In the genomic region with DNA sequence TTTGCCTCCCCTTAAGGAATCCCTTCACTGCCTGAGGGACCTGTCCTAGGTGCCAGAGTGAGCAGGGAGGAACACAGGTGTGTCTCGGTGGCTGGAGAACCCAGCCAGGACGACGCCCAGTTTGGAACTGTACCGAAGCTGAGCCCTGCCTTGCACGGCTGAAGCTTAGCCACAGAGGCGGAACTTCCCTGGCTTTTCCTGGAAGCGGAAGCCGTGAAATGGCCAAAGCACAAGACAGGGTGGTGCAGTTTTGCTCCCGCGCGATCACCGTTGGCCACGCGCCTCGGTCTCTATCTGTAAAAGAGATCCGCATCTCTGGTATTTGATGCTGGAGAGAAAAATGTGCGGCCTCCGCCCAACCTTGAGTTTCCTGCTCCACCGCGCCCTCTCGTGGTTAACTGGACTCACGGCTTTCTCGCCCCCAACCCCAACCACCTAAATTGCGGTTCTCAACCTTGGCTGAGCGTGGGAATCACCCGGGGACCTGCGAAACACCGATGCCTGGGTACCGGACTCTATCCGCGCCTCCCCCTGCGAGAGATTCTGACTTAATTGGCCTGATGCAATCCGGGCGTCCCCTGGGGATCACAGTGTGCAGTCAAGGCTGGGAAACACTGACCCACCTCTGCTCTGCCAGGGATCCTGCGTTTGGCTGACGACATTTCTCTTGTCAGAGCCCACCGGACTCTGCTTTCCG, we compare ENCODE assay signal across 1 cellular context.
TF ChIP-seq lines count a peak whose summit lies in the region.

No MANE protein-coding gene starts in this region.

TF ChIP-seq in K562, 482 proteins besides CTCF, POLR2A, EP300 and RAD21 (continued from another document and continues in another):
- TF ChIP-seq, protein P1, sequence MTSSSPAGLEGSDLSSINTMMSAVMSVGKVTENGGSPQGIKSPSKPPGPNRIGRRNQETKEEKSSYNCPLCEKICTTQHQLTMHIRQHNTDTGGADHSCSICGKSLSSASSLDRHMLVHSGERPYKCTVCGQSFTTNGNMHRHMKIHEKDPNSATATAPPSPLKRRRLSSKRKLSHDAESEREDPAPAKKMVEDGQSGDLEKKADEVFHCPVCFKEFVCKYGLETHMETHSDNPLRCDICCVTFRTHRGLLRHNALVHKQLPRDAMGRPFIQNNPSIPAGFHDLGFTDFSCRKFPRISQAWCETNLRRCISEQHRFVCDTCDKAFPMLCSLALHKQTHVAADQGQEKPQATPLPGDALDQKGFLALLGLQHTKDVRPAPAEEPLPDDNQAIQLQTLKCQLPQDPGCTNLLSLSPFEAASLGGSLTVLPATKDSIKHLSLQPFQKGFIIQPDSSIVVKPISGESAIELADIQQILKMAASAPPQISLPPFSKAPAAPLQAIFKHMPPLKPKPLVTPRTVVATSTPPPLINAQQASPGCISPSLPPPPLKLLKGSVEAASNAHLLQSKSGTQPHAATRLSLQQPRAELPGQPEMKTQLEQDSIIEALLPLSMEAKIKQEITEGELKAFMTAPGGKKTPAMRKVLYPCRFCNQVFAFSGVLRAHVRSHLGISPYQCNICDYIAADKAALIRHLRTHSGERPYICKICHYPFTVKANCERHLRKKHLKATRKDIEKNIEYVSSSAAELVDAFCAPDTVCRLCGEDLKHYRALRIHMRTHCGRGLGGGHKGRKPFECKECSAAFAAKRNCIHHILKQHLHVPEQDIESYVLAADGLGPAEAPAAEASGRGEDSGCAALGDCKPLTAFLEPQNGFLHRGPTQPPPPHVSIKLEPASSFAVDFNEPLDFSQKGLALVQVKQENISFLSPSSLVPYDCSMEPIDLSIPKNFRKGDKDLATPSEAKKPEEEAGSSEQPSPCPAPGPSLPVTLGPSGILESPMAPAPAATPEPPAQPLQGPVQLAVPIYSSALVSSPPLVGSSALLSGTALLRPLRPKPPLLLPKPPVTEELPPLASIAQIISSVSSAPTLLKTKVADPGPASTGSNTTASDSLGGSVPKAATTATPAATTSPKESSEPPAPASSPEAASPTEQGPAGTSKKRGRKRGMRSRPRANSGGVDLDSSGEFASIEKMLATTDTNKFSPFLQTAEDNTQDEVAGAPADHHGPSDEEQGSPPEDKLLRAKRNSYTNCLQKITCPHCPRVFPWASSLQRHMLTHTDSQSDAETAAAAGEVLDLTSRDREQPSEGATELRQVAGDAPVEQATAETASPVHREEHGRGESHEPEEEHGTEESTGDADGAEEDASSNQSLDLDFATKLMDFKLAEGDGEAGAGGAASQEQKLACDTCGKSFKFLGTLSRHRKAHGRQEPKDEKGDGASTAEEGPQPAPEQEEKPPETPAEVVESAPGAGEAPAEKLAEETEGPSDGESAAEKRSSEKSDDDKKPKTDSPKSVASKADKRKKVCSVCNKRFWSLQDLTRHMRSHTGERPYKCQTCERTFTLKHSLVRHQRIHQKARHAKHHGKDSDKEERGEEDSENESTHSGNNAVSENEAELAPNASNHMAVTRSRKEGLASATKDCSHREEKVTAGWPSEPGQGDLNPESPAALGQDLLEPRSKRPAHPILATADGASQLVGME (CRISPR knock-in tag; IDR thresholded peaks at IDR 0.05) = peak; percentile 98
- no peak for TF ChIP-seq SLC30A9 (CRISPR knock-in tag; IDR thresholded peaks at IDR 0.05)
- no peak for TF ChIP-seq CBX8 (IDR thresholded peaks at IDR 0.05; ENCODE audit: borderline replicate concordance, extremely low read depth, low read depth, low read length, poor library complexity, severe bottlenecking)
- TF ChIP-seq XRCC5 (IDR thresholded peaks at IDR 0.05; ENCODE audit: low read depth, low read length) = 0 out of 2 replicates have a peak, but pooled peaks have one; percentile 78
- TF ChIP-seq ZFP1 (CRISPR knock-in tag; IDR thresholded peaks at IDR 0.05) = no peak
- TF ChIP-seq, protein P2, sequence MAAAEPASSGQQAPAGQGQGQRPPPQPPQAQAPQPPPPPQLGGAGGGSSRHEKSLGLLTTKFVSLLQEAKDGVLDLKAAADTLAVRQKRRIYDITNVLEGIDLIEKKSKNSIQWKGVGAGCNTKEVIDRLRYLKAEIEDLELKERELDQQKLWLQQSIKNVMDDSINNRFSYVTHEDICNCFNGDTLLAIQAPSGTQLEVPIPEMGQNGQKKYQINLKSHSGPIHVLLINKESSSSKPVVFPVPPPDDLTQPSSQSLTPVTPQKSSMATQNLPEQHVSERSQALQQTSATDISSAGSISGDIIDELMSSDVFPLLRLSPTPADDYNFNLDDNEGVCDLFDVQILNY (CRISPR knock-in tag; IDR thresholded peaks at IDR 0.05) = 0 out of 2 replicates have a peak, but pooled peaks have one; percentile 30
- 0 out of 2 replicates have a peak, but pooled peaks have one; percentile 13 for TF ChIP-seq KLF16 (IDR thresholded peaks at IDR 0.05)
- TF ChIP-seq E2F3 (CRISPR knock-in tag; IDR thresholded peaks at IDR 0.05) = 0 out of 2 replicates have a peak, but pooled peaks have one; percentile 7
- TF ChIP-seq, protein P3, sequence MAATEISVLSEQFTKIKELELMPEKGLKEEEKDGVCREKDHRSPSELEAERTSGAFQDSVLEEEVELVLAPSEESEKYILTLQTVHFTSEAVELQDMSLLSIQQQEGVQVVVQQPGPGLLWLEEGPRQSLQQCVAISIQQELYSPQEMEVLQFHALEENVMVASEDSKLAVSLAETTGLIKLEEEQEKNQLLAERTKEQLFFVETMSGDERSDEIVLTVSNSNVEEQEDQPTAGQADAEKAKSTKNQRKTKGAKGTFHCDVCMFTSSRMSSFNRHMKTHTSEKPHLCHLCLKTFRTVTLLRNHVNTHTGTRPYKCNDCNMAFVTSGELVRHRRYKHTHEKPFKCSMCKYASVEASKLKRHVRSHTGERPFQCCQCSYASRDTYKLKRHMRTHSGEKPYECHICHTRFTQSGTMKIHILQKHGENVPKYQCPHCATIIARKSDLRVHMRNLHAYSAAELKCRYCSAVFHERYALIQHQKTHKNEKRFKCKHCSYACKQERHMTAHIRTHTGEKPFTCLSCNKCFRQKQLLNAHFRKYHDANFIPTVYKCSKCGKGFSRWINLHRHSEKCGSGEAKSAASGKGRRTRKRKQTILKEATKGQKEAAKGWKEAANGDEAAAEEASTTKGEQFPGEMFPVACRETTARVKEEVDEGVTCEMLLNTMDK (IDR thresholded peaks at IDR 0.05; ENCODE audit: borderline replicate concordance, insufficient read depth, low read depth, low read length, poor library complexity, severe bottlenecking) = no peak
- peak in 1 of 2 experiments; percentile 95; a peak in 2 of 4 replicates for TF ChIP-seq SRF (CRISPR knock-in tag; IDR thresholded peaks at IDR 0.05)
- TF ChIP-seq NEUROD1 (IDR thresholded peaks at IDR 0.05; ENCODE audit: borderline replicate concordance, low read depth, low read length, partially characterized antibody) = peak; percentile 16
- no peak for TF ChIP-seq ETV1 (tag; conservative IDR thresholded peaks at IDR 0.05; ENCODE audit: low read depth)
- TF ChIP-seq PTBP1 (IDR thresholded peaks at IDR 0.05; ENCODE audit: low read depth, low read length) = no peak
- no peak for TF ChIP-seq CCNT2 (IDR thresholded peaks at IDR 0.05; ENCODE audit: borderline replicate concordance, extremely low read depth, insufficient read length, low read depth, low read length)
- 0 out of 2 replicates have a peak, but pooled peaks have one; percentile 26 for TF ChIP-seq NBN (IDR thresholded peaks at IDR 0.05; ENCODE audit: low read depth)
- no peak for TF ChIP-seq KAT8 (IDR thresholded peaks at IDR 0.05; ENCODE audit: low read depth)
- TF ChIP-seq RBFOX2 (IDR thresholded peaks at IDR 0.05; ENCODE audit: low read depth, low read length) = peak; percentile 57
- TF ChIP-seq MTA1 (IDR thresholded peaks at IDR 0.05; ENCODE audit: borderline replicate concordance) = peak; percentile 48; the same call in 1 of the 2 replicates
- TF ChIP-seq RBM14 (IDR thresholded peaks at IDR 0.05; ENCODE audit: borderline replicate concordance, insufficient read depth, low read depth, low read length) = no peak
- peak; percentile 71 for TF ChIP-seq SMAD4 (CRISPR knock-in tag; conservative IDR thresholded peaks at IDR 0.05)
- peak; percentile 55; the same call in 1 of the 2 replicates for TF ChIP-seq CEBPG (CRISPR knock-in tag; IDR thresholded peaks at IDR 0.05)
- 0 out of 4 replicates have a peak, but pooled peaks of 1 of the 2 experiments have one; percentile 29 for TF ChIP-seq CEBPG (tag; conservative IDR thresholded peaks at IDR 0.05 in 1 of 2, IDR thresholded peaks at IDR 0.05 in 1 of 2)
- TF ChIP-seq, protein P4, sequence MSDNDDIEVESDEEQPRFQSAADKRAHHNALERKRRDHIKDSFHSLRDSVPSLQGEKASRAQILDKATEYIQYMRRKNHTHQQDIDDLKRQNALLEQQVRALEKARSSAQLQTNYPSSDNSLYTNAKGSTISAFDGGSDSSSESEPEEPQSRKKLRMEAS (CRISPR knock-in tag; IDR thresholded peaks at IDR 0.05) = peak; percentile 51
- TF ChIP-seq, protein P5, sequence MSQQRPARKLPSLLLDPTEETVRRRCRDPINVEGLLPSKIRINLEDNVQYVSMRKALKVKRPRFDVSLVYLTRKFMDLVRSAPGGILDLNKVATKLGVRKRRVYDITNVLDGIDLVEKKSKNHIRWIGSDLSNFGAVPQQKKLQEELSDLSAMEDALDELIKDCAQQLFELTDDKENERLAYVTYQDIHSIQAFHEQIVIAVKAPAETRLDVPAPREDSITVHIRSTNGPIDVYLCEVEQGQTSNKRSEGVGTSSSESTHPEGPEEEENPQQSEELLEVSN (IDR thresholded peaks at IDR 0.05; ENCODE audit: borderline replicate concordance in 1 of 2, extremely low read depth in 1 of 2, insufficient read depth in 1 of 2, insufficient read length in 1 of 2, low read depth in 1 of 2, low read length in 1 of 2, poor library complexity in 1 of 2, severe bottlenecking in 1 of 2) = peak; percentile 73 to 84
- TF ChIP-seq ATF7 (IDR thresholded peaks at IDR 0.05) = peak; percentile 60
- TF ChIP-seq POLR2AphosphoS2 (IDR thresholded peaks at IDR 0.05; ENCODE audit: low read length) = no peak
- TF ChIP-seq, protein P6, sequence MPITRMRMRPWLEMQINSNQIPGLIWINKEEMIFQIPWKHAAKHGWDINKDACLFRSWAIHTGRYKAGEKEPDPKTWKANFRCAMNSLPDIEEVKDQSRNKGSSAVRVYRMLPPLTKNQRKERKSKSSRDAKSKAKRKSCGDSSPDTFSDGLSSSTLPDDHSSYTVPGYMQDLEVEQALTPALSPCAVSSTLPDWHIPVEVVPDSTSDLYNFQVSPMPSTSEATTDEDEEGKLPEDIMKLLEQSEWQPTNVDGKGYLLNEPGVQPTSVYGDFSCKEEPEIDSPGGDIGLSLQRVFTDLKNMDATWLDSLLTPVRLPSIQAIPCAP (CRISPR knock-in tag; IDR thresholded peaks at IDR 0.05; ENCODE audit: borderline replicate concordance) = no peak
- TF ChIP-seq HCFC1 (IDR thresholded peaks at IDR 0.05; ENCODE audit: low read depth, low read length) = 0 out of 2 replicates have a peak, but pooled peaks have one; percentile 12
- TF ChIP-seq, protein P7, sequence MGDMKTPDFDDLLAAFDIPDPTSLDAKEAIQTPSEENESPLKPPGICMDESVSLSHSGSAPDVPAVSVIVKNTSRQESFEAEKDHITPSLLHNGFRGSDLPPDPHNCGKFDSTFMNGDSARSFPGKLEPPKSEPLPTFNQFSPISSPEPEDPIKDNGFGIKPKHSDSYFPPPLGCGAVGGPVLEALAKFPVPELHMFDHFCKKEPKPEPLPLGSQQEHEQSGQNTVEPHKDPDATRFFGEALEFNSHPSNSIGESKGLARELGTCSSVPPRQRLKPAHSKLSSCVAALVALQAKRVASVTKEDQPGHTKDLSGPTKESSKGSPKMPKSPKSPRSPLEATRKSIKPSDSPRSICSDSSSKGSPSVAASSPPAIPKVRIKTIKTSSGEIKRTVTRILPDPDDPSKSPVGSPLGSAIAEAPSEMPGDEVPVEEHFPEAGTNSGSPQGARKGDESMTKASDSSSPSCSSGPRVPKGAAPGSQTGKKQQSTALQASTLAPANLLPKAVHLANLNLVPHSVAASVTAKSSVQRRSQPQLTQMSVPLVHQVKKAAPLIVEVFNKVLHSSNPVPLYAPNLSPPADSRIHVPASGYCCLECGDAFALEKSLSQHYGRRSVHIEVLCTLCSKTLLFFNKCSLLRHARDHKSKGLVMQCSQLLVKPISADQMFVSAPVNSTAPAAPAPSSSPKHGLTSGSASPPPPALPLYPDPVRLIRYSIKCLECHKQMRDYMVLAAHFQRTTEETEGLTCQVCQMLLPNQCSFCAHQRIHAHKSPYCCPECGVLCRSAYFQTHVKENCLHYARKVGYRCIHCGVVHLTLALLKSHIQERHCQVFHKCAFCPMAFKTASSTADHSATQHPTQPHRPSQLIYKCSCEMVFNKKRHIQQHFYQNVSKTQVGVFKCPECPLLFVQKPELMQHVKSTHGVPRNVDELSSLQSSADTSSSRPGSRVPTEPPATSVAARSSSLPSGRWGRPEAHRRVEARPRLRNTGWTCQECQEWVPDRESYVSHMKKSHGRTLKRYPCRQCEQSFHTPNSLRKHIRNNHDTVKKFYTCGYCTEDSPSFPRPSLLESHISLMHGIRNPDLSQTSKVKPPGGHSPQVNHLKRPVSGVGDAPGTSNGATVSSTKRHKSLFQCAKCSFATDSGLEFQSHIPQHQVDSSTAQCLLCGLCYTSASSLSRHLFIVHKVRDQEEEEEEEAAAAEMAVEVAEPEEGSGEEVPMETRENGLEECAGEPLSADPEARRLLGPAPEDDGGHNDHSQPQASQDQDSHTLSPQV (IDR thresholded peaks at IDR 0.05) = peak; percentile 72; the same call in 1 of the 2 replicates
- TF ChIP-seq, protein P8, sequence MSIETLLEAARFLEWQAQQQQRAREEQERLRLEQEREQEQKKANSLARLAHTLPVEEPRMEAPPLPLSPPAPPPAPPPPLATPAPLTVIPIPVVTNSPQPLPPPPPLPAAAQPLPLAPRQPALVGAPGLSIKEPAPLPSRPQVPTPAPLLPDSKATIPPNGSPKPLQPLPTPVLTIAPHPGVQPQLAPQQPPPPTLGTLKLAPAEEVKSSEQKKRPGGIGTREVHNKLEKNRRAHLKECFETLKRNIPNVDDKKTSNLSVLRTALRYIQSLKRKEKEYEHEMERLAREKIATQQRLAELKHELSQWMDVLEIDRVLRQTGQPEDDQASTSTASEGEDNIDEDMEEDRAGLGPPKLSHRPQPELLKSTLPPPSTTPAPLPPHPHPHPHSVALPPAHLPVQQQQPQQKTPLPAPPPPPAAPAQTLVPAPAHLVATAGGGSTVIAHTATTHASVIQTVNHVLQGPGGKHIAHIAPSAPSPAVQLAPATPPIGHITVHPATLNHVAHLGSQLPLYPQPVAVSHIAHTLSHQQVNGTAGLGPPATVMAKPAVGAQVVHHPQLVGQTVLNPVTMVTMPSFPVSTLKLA (conservative IDR thresholded peaks at IDR 0.05) = peak in 1 of 2 experiments; percentile 57; a peak in 1 of 4 replicates
- peak; percentile 53; the same call in 1 of the 2 replicates for TF ChIP-seq GABPA (tag; conservative IDR thresholded peaks at IDR 0.05; ENCODE audit: low read depth)
- peak; percentile 94 for TF ChIP-seq SMC3 (conservative IDR thresholded peaks at IDR 0.05; ENCODE audit: insufficient read depth, low read depth, low read length)
- TF ChIP-seq LCOR (CRISPR knock-in tag; IDR thresholded peaks at IDR 0.05) = peak; percentile 76; the same call in 1 of the 2 replicates
- TF ChIP-seq MAFF (IDR thresholded peaks at IDR 0.05; ENCODE audit: low read length) = no peak
- no peak for TF ChIP-seq ZC3H11A (IDR thresholded peaks at IDR 0.05; ENCODE audit: low read depth, low read length)
- no peak for TF ChIP-seq CSDE1 (IDR thresholded peaks at IDR 0.05)
- no peak for TF ChIP-seq MCM7 (IDR thresholded peaks at IDR 0.05)
- no peak for TF ChIP-seq MTA2 (IDR thresholded peaks at IDR 0.05; ENCODE audit: low read depth)
- no peak for TF ChIP-seq MTF1 (CRISPR knock-in tag; IDR thresholded peaks at IDR 0.05; ENCODE audit: borderline replicate concordance)
- 0 out of 2 replicates have a peak, but pooled peaks have one; percentile 28 for TF ChIP-seq BCOR (IDR thresholded peaks at IDR 0.05)
